Comparison of ENCODE assay signal across 1 cellular context in genomic region chr12:57005980-57006808, GRCh38.
TF ChIP-seq lines count a peak whose summit lies in the region.

ZBTB39 (minus strand) TSS chr12:57006546; CDS start chr12:57004917, 1,629 bp downstream.

TF ChIP-seq in HEK293, 187 proteins besides CTCF, POLR2A, EP300 and RAD21 (continued from another document):
- TF ChIP-seq PRDM10 (tag by site-specific recombination; IDR thresholded peaks at IDR 0.05) (peak; percentile 56), ZBTB11 (tag by site-specific recombination; conservative IDR thresholded peaks at IDR 0.05; ENCODE audit: low read depth) (0 out of 2 replicates have a peak, but pooled peaks have one; percentile 6), ZBTB26 (tag by site-specific recombination; optimal IDR thresholded peaks at IDR 0.05) (peak; percentile 59), PATZ1 (tag by site-specific recombination; IDR thresholded peaks at IDR 0.05) (peak; percentile 56)
